7 cellular contexts compared by ENCODE assay signal in genomic region chr11:66081505-66081904, GRCh38. TPM values are rescaled to one million over a fixed set of nuclear protein-coding genes. Genes with fewer than 3 reads are reported as not detected.
A peak's percentile ranks its signal among the peaks of the same experiment; 100 is the strongest.
DNase-seq lines count a peak whose midpoint lies in the region; ATAC-seq and TF ChIP-seq lines count a peak whose summit lies in the region.

No MANE protein-coding gene starts in this region.

- H3K27ac ChIP-seq in ascending aorta = peak overlapping the region; percentile 53 to 74

- intact Hi-C loops in ascending aorta (cut with DNase I) (no loop called here), lower leg skin (cut with DNase I; ENCODE audit: low total_unique reads) (no loop called here)

- no peaks in the 10 kb centered on the region for H3K9me3 ChIP-seq in ascending aorta

- H3K4me1 Mint-ChIP-seq in IgD-negative memory B cell = peaks cover 64 to 80% (median 78%) of the 10 kb centered on the region in 3 donors
- peaks cover 90 to 94% (median 92%) of the 10 kb centered on the region in 3 donors for H3K4me1 Mint-ChIP-seq in T-cell

- POLR2A ChIA-PET in T-cell (lab: Charles Lee) = interaction anchor here (0.5 to 1.3 kb wide), 9 partner anchors 10 to 700 kb away, joined by 3 to 12 read pairs (median 3); no protein-coding TSS in a partner anchor

- CTCF ChIA-PET in T-cell (lab: Charles Lee) = interaction anchor here (0.5 to 3.0 kb wide), 14 partner anchors 8 to 312 kb away, joined by 3 to 36 read pairs (median 5); partner anchors contain the start of gene PACS1 (in 1 of the 2)

- no peak for TF ChIP-seq CTCF in ascending aorta (IDR thresholded peaks at IDR 0.05)
- no peak for TF ChIP-seq CTCF in lower leg skin (IDR thresholded peaks at IDR 0.05)

- ATAC-seq in T-cell (replicated peaks in 1 of 4) = peak; percentile 92 to 98 (median 94)
- peak; percentile 74 for ATAC-seq in stimulated activated naive CD8-positive, alpha-beta T cell treated with anti-CD3 and anti-CD28 coated beads, Interleukin-15, Interleukin-2, amounts not matched to agents 100 U/mL and 50 U/mL, for 24 hours

- in situ Hi-C loops in GM18951 (cut with MboI; ENCODE audit: low sequenced_read_pairs, unreplicated experiment) = no loop called here

- peak; percentile 52 to 91 (median 83) for DNase-seq in T-cell
- DNase-seq in ascending aorta (ENCODE audit: low spot score in 2 of 2) = peak in 1 of 2 donors; percentile 72
- peak; percentile 86 to 93 for DNase-seq in lower leg skin (ENCODE audit: low spot score in 2 of 2)
- DNase-seq in stimulated activated naive CD8-positive, alpha-beta T cell treated with anti-CD3 and anti-CD28 coated beads, Interleukin-15, Interleukin-2, amounts not matched to agents 100 U/mL and 50 U/mL, for 24 hours = peak; percentile 65
- DNase-seq in hepatic stellate cell (ENCODE audit: low spot score) = no peak

- TF ChIP-seq POLR2A in GM18951 (IDR thresholded peaks at IDR 0.05; ENCODE audit: extremely low read depth, insufficient read depth, insufficient read length) (peak; percentile 22), lower leg skin (IDR thresholded peaks at IDR 0.05) (no peak)

- peaks cover 11 to 47% of the 10 kb centered on the region in 2 donors for H3K4me1 ChIP-seq in ascending aorta

- no peak overlapping the region for H3K4me3 ChIP-seq in ascending aorta
- H3K4me3 ChIP-seq in lower leg skin (ENCODE audit: low read depth, poor library complexity, severe bottlenecking) = no peak overlapping the region

- H3K9me3 Mint-ChIP-seq in IgD-negative memory B cell = no peaks in the 10 kb centered on the region
- no peaks in the 10 kb centered on the region for H3K9me3 Mint-ChIP-seq in T-cell

- H3K36me3 Mint-ChIP-seq in IgD-negative memory B cell (peaks cover 8% of the 10 kb centered on the region), T-cell (peaks cover 23% of the 10 kb centered on the region)

- no peaks in the 10 kb centered on the region for H3K27me3 ChIP-seq in ascending aorta

- WGBS in lower leg skin, 2 donors = 26 to 28% methylated on average over 5 of the region's 5 CpGs

- H3K4me3 Mint-ChIP-seq in IgD-negative memory B cell (peak overlapping the region; percentile 80 to 98 (median 86)), T-cell (peak overlapping the region; percentile 83 to 90 (median 85))

- peak overlapping the region; percentile 86 to 98 (median 94) for H3K27ac Mint-ChIP-seq in IgD-negative memory B cell
- H3K27ac Mint-ChIP-seq in T-cell = peak overlapping the region; percentile 95 to 100

- H3K27me3 Mint-ChIP-seq in IgD-negative memory B cell = no peaks in the 10 kb centered on the region
- no peaks in the 10 kb centered on the region for H3K27me3 Mint-ChIP-seq in T-cell

- no peaks in the 10 kb centered on the region for H3K36me3 ChIP-seq in ascending aorta

RNA-seq across cellular contexts. Expression of gene PACS1, which starts 11.4 kb away (rescaled TPM):
- 72.9 TPM for polyA plus RNA-seq in IgD-negative memory B cell
- total RNA-seq in T-cell (100 to 1,000 TPM; 222 to 268 (median 236) TPM), ascending aorta (138 TPM), lower leg skin (10 to 100 TPM; 26.7 to 41.1 (median 32.4) TPM)

RNA-seq across cellular contexts. Expression of gene SF3B2, which starts 29.3 kb away (rescaled TPM):
- polyA plus RNA-seq in IgD-negative memory B cell = 91.8 TPM
- total RNA-seq in T-cell = 100 to 1,000 TPM; 189 to 264 (median 224) TPM
- total RNA-seq in ascending aorta = 128 TPM
- 100 to 1,000 TPM in 3 of 4 donors, 10 to 100 TPM in 1; 94.3 to 160 (median 114) TPM for total RNA-seq in lower leg skin

RNA-seq across cellular contexts. Expression of gene GAL3ST3, which starts 32.5 kb away (rescaled TPM):
- polyA plus RNA-seq in IgD-negative memory B cell = not detected
- under 1 TPM in 1 of 5 donors, not detected in 4; 0.18 TPM for total RNA-seq in T-cell
- not detected for total RNA-seq in ascending aorta
- total RNA-seq in lower leg skin = not detected

RNA-seq across cellular contexts. Expression of gene CATSPER1, which starts 55.2 kb away (rescaled TPM):
- polyA plus RNA-seq in IgD-negative memory B cell = not detected
- not detected for total RNA-seq in T-cell
- total RNA-seq in ascending aorta = not detected
- total RNA-seq in lower leg skin = not detected
